1 cellular context compared by ENCODE assay signal in the genomic region with DNA sequence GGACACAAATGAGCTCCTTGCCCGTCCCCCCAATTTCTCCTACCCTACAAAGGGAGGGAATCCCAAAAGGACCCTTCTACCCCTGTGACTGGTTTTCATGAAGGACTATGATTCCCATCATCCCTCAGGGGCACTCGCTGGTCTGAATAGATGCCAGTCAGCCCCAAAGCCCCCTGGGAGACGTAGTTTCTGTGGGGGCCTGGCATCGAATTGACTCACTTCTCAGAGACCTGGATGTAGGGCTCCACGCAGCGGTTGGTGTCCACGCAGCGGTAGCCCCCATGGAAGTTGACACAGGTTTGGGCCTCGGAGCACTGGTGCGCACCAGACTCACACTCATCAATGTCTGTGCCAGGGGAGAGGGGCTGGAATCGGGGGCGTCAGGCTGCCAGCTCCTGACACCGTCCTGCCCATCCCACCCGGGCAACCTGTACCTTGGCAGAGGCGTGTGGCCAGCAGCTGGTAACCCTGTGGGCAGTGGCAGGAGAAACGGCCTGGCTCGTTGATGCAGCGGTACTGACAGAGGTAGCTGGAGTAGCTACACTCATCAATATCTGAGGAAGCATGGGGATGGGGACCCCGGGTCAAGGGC.
TF ChIP-seq lines count a peak whose summit lies in the region.

No MANE protein-coding gene starts in this region.

TF ChIP-seq in HepG2, 621 proteins besides CTCF, POLR2A, EP300 and RAD21 (continued from another document):
- TF ChIP-seq HOMEZ (CRISPR knock-in tag; IDR thresholded peaks at IDR 0.05; ENCODE audit: low read depth): no peak
- TF ChIP-seq MTERF4 (CRISPR knock-in tag; IDR thresholded peaks at IDR 0.05): no peak
- no peak for TF ChIP-seq SIN3A (IDR thresholded peaks at IDR 0.05; ENCODE audit: borderline replicate concordance, low read depth, low read length)
- no peak for TF ChIP-seq TEF (CRISPR knock-in tag; IDR thresholded peaks at IDR 0.05)
- no peak for TF ChIP-seq ZNF337 (CRISPR knock-in tag; IDR thresholded peaks at IDR 0.05; ENCODE audit: borderline replicate concordance, low read depth)
- TF ChIP-seq FOXK1 (CRISPR knock-in tag; IDR thresholded peaks at IDR 0.05; ENCODE audit: borderline replicate concordance, low read depth): no peak
- TF ChIP-seq MED13 (CRISPR knock-in tag; IDR thresholded peaks at IDR 0.05): no peak
- no peak for TF ChIP-seq MTA3 (CRISPR knock-in tag; IDR thresholded peaks at IDR 0.05)
- no peak for TF ChIP-seq DRAP1 (CRISPR knock-in tag; IDR thresholded peaks at IDR 0.05)
- TF ChIP-seq PRMT3 (CRISPR knock-in tag; IDR thresholded peaks at IDR 0.05; ENCODE audit: borderline replicate concordance, low read depth): no peak
- no peak for TF ChIP-seq STAG1 (CRISPR knock-in tag; IDR thresholded peaks at IDR 0.05)
- TF ChIP-seq HNRNPL (IDR thresholded peaks at IDR 0.05; ENCODE audit: low read depth, low read length): 0 out of 2 replicates have a peak, but pooled peaks have one; percentile 34
- 0 out of 2 replicates have a peak, but pooled peaks have one; percentile 3 for TF ChIP-seq POLR2AphosphoS5 (IDR thresholded peaks at IDR 0.05; ENCODE audit: low read depth, low read length)
- TF ChIP-seq, protein P1, sequence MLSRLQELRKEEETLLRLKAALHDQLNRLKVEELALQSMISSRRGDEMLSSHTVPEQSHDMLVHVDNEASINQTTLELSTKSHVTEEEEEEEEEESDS (CRISPR knock-in tag; IDR thresholded peaks at IDR 0.05; ENCODE audit: borderline replicate concordance): no peak
- no peak for TF ChIP-seq ZNF558 (CRISPR knock-in tag; IDR thresholded peaks at IDR 0.05; ENCODE audit: borderline replicate concordance)
- 0 out of 2 replicates have a peak, but pooled peaks have one; percentile 36 for TF ChIP-seq ZNF225 (CRISPR knock-in tag; IDR thresholded peaks at IDR 0.05)
- TF ChIP-seq ATAD3A (CRISPR knock-in tag; IDR thresholded peaks at IDR 0.05): no peak
- TF ChIP-seq SMYD3 (CRISPR knock-in tag; IDR thresholded peaks at IDR 0.05): no peak
- no peak for TF ChIP-seq ZNF160 (CRISPR knock-in tag; IDR thresholded peaks at IDR 0.05)
- TF ChIP-seq, protein P2, sequence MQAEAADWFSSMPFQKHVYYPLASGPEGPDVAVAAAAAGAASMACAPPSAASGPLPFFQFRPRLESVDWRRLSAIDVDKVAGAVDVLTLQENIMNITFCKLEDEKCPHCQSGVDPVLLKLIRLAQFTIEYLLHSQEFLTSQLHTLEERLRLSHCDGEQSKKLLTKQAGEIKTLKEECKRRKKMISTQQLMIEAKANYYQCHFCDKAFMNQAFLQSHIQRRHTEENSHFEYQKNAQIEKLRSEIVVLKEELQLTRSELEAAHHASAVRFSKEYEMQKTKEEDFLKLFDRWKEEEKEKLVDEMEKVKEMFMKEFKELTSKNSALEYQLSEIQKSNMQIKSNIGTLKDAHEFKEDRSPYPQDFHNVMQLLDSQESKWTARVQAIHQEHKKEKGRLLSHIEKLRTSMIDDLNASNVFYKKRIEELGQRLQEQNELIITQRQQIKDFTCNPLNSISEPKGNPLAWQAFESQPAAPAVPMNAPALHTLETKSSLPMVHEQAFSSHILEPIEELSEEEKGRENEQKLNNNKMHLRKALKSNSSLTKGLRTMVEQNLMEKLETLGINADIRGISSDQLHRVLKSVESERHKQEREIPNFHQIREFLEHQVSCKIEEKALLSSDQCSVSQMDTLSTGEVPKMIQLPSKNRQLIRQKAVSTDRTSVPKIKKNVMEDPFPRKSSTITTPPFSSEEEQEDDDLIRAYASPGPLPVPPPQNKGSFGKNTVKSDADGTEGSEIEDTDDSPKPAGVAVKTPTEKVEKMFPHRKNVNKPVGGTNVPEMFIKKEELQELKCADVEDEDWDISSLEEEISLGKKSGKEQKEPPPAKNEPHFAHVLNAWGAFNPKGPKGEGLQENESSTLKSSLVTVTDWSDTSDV (CRISPR knock-in tag; IDR thresholded peaks at IDR 0.05): no peak
- no peak for TF ChIP-seq AHDC1 (CRISPR knock-in tag; IDR thresholded peaks at IDR 0.05; ENCODE audit: borderline replicate concordance)
- no peak for TF ChIP-seq ZNF331 (CRISPR knock-in tag; IDR thresholded peaks at IDR 0.05)
- TF ChIP-seq SMAD3 (CRISPR knock-in tag; IDR thresholded peaks at IDR 0.05): no peak
- TF ChIP-seq RBFOX2 (IDR thresholded peaks at IDR 0.05; ENCODE audit: low read depth, low read length): peak; percentile 54
- no peak for TF ChIP-seq ZNF280B (CRISPR knock-in tag; IDR thresholded peaks at IDR 0.05; ENCODE audit: borderline replicate concordance)
- TF ChIP-seq FOXO1 (CRISPR knock-in tag; IDR thresholded peaks at IDR 0.05): no peak
- TF ChIP-seq ARNT (IDR thresholded peaks at IDR 0.05): no peak
- no peak for TF ChIP-seq ZNF552 (CRISPR knock-in tag; IDR thresholded peaks at IDR 0.05; ENCODE audit: borderline replicate concordance)
- 0 out of 2 replicates have a peak, but pooled peaks have one; percentile 65 for TF ChIP-seq PAF1 (CRISPR knock-in tag; IDR thresholded peaks at IDR 0.05)
- TF ChIP-seq SUZ12 (IDR thresholded peaks at IDR 0.05; ENCODE audit: low read depth, low read length): peak; percentile 52; the same call in 1 of the 2 replicates
- TF ChIP-seq PPARG (CRISPR knock-in tag; conservative IDR thresholded peaks at IDR 0.05): no peak
- no peak for TF ChIP-seq ZNF33B (CRISPR knock-in tag; IDR thresholded peaks at IDR 0.05)
- TF ChIP-seq ZNF296 (CRISPR knock-in tag; conservative IDR thresholded peaks at IDR 0.05): no peak
- TF ChIP-seq MAZ (IDR thresholded peaks at IDR 0.05; ENCODE audit: borderline replicate concordance, low read depth, low read length): no peak
- no peak for TF ChIP-seq MAZ (CRISPR knock-in tag; IDR thresholded peaks at IDR 0.05; ENCODE audit: low read depth)
